ENCODE assay signal across 8 cellular contexts in the genomic region with DNA sequence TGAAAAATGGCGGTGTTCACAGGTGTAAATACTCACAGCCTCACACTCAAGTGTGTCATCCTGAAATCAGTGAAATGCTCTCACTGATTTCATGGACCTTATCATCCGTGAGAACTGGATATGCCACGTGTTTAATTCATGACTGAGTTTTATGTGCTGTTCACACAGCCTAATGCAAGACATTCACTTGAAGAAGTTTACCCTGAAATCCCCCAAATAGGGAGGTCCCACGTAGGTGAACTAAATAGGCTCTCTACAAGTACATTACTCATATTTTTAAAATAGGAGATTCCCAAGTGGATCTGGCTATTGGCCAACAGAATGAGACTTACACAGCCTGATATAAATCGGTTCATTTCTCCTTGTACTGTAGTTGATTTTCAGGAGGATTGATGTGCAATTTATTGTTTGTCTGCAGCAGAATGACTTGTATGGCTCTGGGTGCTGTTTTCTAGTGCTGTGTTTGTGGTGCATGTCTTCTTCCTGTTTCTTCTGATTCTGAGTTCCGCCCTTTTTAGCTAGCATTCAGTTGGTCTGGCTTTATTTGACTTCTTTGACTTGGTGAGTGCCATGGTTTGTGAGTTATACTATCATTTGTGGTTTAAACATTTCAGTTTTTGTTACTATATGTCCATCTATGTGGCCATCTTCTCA. TPM values are rescaled to one million over a fixed set of nuclear protein-coding genes. Genes with fewer than 3 reads are reported as not detected.
A peak's percentile ranks its signal among the peaks of the same experiment; 100 is the strongest.
DNase-seq lines count a peak whose midpoint lies in the region; ATAC-seq, FAIRE-seq and TF ChIP-seq lines count a peak whose summit lies in the region.

No MANE protein-coding gene starts in this region.

- FAIRE-seq in pancreas (lab: Jason Lieb, UNC): no peak
- no peak for FAIRE-seq in H54 (lab: Jason Lieb, UNC)

- no peak overlapping the region for H3K4me3 ChIP-seq in pancreas

- WGBS in pancreas, 2 donors: 49 to 56% methylated on average over 6 of the region's 6 CpGs

- no peaks in the 10 kb centered on the region for H3K9me3 ChIP-seq in pancreas

- H3K9me3 Mint-ChIP-seq in activated naive CD8-positive, alpha-beta T cell treated with anti-CD3 and anti-CD28 coated beads for 36 hours: peaks cover 4% of the 10 kb centered on the region

- no peaks in the 10 kb centered on the region for H3K36me3 Mint-ChIP-seq in activated naive CD8-positive, alpha-beta T cell treated with anti-CD3 and anti-CD28 coated beads for 36 hours

- H3K36me3 ChIP-seq in pancreas: no peaks in the 10 kb centered on the region

- peak; percentile 42 for ATAC-seq in GM18867 (IDR thresholded peaks at IDR 0.05; ENCODE audit: unreplicated experiment)
- ATAC-seq in HG02763 (IDR thresholded peaks at IDR 0.05; ENCODE audit: unreplicated experiment): peak; percentile 42
- peak in 3 of 4 donors; percentile 39 to 61 (median 43) for ATAC-seq in pancreas

- H3K4me1 ChIP-seq in pancreas: peaks cover 0 to 38% (median 3%) of the 10 kb centered on the region in 3 donors

- DNase-seq in pancreas: no peak
- DNase-seq in activated naive CD8-positive, alpha-beta T cell treated with anti-CD3 and anti-CD28 coated beads for 36 hours: no peak
- DNase-seq in NCI-H1694 (lab: John Stamatoyannopoulos, UW): no peak
- no peak for DNase-seq in H54 (ENCODE audit: insufficient read length, low spot score)
- no peak for DNase-seq in erythroblast (lab: John Stamatoyannopoulos, UW)

- H3K4me3 Mint-ChIP-seq in activated naive CD8-positive, alpha-beta T cell treated with anti-CD3 and anti-CD28 coated beads for 36 hours: no peak overlapping the region

- no peak overlapping the region for H3K27ac Mint-ChIP-seq in activated naive CD8-positive, alpha-beta T cell treated with anti-CD3 and anti-CD28 coated beads for 36 hours

- TF ChIP-seq CTCF in pancreas (IDR thresholded peaks at IDR 0.05): no peak

- H3K4me1 Mint-ChIP-seq in activated naive CD8-positive, alpha-beta T cell treated with anti-CD3 and anti-CD28 coated beads for 36 hours: peaks cover 9% of the 10 kb centered on the region

- no peaks in the 10 kb centered on the region for H3K27me3 ChIP-seq in pancreas

- peaks cover 21% of the 10 kb centered on the region for H3K27me3 Mint-ChIP-seq in activated naive CD8-positive, alpha-beta T cell treated with anti-CD3 and anti-CD28 coated beads for 36 hours

- H3K27ac ChIP-seq in pancreas: no peak overlapping the region

- TF ChIP-seq POLR2A in Raji (IDR thresholded peaks at IDR 0.05; ENCODE audit: insufficient read depth, low read depth, low read length) (peak; percentile 37; the same call in 1 of the 2 replicates), H54 (IDR thresholded peaks at IDR 0.05; ENCODE audit: low read depth, low read length) (no peak), erythroblast (IDR thresholded peaks at IDR 0.05; ENCODE audit: low read length) (no peak)

- intact Hi-C loops in pancreas (cut with DNase I): no loop called here

RNA-seq across cellular contexts. Expression of a gene that starts 25.1 kb away (rescaled TPM):
- 10 to 100 TPM; 27.3 to 82.5 (median 34.1) TPM for total RNA-seq in pancreas
- 10 to 100 TPM; 39.9 to 44.5 TPM for polyA plus RNA-seq in pancreas
- 1 to 10 TPM; 7.4 to 9.8 TPM for total RNA-seq in activated naive CD8-positive, alpha-beta T cell treated with anti-CD3 and anti-CD28 coated beads for 36 hours
